In the genomic region with DNA sequence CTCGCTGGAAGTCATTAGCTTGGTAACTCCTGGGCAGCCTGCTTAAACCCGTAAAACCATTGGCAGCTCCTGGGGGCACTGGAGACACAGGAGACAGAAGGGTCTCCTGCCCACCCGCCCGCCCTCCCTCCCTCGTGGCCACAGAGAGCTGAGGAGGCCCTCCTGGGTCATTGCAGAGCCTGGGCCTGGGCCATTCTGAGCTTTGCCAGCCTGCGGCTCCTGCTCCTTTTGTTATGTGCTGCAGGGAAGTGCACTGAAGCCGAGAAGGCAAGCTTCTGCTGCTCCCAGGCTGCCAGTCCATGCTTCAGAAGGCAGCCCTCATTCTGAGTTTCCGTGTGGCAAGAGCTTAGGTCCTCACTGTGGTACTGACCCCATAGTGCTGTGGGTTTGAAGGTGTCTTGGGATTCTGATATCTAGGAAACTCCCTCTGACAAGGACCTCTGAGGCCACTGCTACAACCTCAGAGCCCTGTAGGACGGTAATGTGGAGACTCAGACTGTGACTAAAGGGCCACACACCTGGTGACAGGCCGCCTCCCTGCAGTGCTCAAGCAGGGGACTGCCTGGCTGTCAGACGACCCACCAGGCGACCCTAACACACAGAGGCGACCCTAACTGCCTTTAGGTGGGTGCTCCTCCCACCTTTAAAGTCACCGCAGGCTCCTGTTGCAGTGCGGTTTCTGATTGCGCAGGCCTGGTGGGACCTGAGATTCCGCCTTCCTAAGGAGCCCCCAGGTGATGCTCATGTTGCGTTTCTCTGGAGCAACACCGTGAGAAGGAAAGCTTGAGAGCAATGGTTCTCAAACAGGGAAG, we compare ENCODE assay signal across 19 cellular contexts.
"Had no signal": no experiment of that assay in that cellular context is flagged by ENCODE, and none has a peak within 500 bp of the region (broad histone marks: within the 10 kb centered on the region; RNA-seq: fewer than 3 reads in every experiment).

No MANE protein-coding gene starts in this region.

- H3K27ac Mint-ChIP-seq: activated CD4-positive, alpha-beta T cell treated with anti-CD3 and anti-CD28 coated beads, Interleukin-2, amount 10 ng/mL, durations not matched to agents 7 days and 5 days; activated naive CD4-positive, alpha-beta T cell treated with anti-CD3 and anti-CD28 coated beads, Interleukin-2, amount 50 U/mL, for 24 hours; effector memory CD8-positive, alpha-beta T cell; stimulated activated memory B cell treated with anti-CD40 and anti-IgM and Interleukin-4, amounts not matched to agents 10 μg/mL and 1 μg/mL and 100 μg/mL, for 72 hours; type B pancreatic cell had no signal

- H3K9me3 ChIP-seq: adrenal gland, ovary, testis had no signal

- H3K36me3 Mint-ChIP-seq: activated naive CD4-positive, alpha-beta T cell treated with anti-CD3 and anti-CD28 coated beads, Interleukin-2, amount 50 U/mL, for 24 hours; naive thymus-derived CD4-positive, alpha-beta T cell; stimulated activated memory B cell treated with anti-CD40 and anti-IgM and Interleukin-4, amounts not matched to agents 10 μg/mL and 1 μg/mL and 100 μg/mL, for 72 hours; type B pancreatic cell had no signal

- H3K4me1 Mint-ChIP-seq: activated CD4-positive, alpha-beta T cell treated with anti-CD3 and anti-CD28 coated beads, Interleukin-2, amount 10 ng/mL, durations not matched to agents 7 days and 5 days; activated naive CD4-positive, alpha-beta T cell treated with anti-CD3 and anti-CD28 coated beads, Interleukin-2, amount 50 U/mL, for 24 hours; stimulated activated memory B cell treated with anti-CD40 and anti-IgM and Interleukin-4, amounts not matched to agents 10 μg/mL and 1 μg/mL and 100 μg/mL, for 72 hours had no signal

- H3K36me3 ChIP-seq: adrenal gland, ovary had no signal

- H3K4me3 ChIP-seq: adrenal gland, ovary, testis had no signal

- DNase-seq: activated CD4-positive, alpha-beta T cell treated with anti-CD3 and anti-CD28 coated beads, Interleukin-2, amount 10 ng/mL, durations not matched to agents 7 days and 5 days; activated gamma-delta T cell; dermis blood vessel endothelial cell; effector memory CD8-positive, alpha-beta T cell; foreskin keratinocyte; islet precursor cell; mesenchymal stem cell; naive thymus-derived CD4-positive, alpha-beta T cell; ovary; stimulated activated CD4-positive, alpha-beta T cell treated with anti-CD3 and anti-CD28 coated beads, Interleukin-4, amount 100 ng/mL, for 24 hours; T-helper 1 cell; T-helper 9 cell; testis had no signal

- H3K27me3 ChIP-seq: adrenal gland, ovary, testis had no signal

- H3K4me3 Mint-ChIP-seq: activated CD4-positive, alpha-beta T cell treated with anti-CD3 and anti-CD28 coated beads, Interleukin-2, amount 10 ng/mL, durations not matched to agents 7 days and 5 days; activated naive CD4-positive, alpha-beta T cell treated with anti-CD3 and anti-CD28 coated beads, Interleukin-2, amount 50 U/mL, for 24 hours; effector memory CD8-positive, alpha-beta T cell; naive thymus-derived CD4-positive, alpha-beta T cell; stimulated activated memory B cell treated with anti-CD40 and anti-IgM and Interleukin-4, amounts not matched to agents 10 μg/mL and 1 μg/mL and 100 μg/mL, for 72 hours; type B pancreatic cell had no signal

- ATAC-seq: effector memory CD8-positive, alpha-beta T cell; foreskin keratinocyte; naive thymus-derived CD4-positive, alpha-beta T cell; sciatic nerve; stimulated activated memory B cell treated with anti-CD40 and anti-IgM and Interleukin-4, amounts not matched to agents 10 μg/mL and 1 μg/mL and 100 μg/mL, for 72 hours had no signal

- H3K27ac ChIP-seq: adrenal gland, epithelial cell of prostate, foreskin keratinocyte, ovary, testis had no signal

- H3K27me3 Mint-ChIP-seq: activated naive CD4-positive, alpha-beta T cell treated with anti-CD3 and anti-CD28 coated beads, Interleukin-2, amount 50 U/mL, for 24 hours; stimulated activated memory B cell treated with anti-CD40 and anti-IgM and Interleukin-4, amounts not matched to agents 10 μg/mL and 1 μg/mL and 100 μg/mL, for 72 hours had no signal

- H3K4me1 ChIP-seq: adrenal gland, foreskin keratinocyte had no signal

- H3K9me3 Mint-ChIP-seq: activated CD4-positive, alpha-beta T cell treated with anti-CD3 and anti-CD28 coated beads, Interleukin-2, amount 10 ng/mL, durations not matched to agents 7 days and 5 days; activated naive CD4-positive, alpha-beta T cell treated with anti-CD3 and anti-CD28 coated beads, Interleukin-2, amount 50 U/mL, for 24 hours; effector memory CD8-positive, alpha-beta T cell; naive thymus-derived CD4-positive, alpha-beta T cell; stimulated activated memory B cell treated with anti-CD40 and anti-IgM and Interleukin-4, amounts not matched to agents 10 μg/mL and 1 μg/mL and 100 μg/mL, for 72 hours; type B pancreatic cell had no signal
